Comparison of ENCODE assay signal across 1 cellular context in genomic region chr17:50803676-50804075, GRCh38.
TF ChIP-seq lines count a peak whose summit lies in the region.

No MANE protein-coding gene starts in this region.

TF ChIP-seq in HCT116, 20 proteins besides CTCF, POLR2A, EP300 and RAD21 (continued from another document):
- TF ChIP-seq TCF7L2 (IDR thresholded peaks at IDR 0.05; ENCODE audit: borderline replicate concordance, extremely low read depth, insufficient read depth, insufficient read length) (no peak), ELF1 (IDR thresholded peaks at IDR 0.05; ENCODE audit: borderline replicate concordance, low read depth) (no peak), ATF3 (IDR thresholded peaks at IDR 0.05) (no peak), POLR2AphosphoS5 (IDR thresholded peaks at IDR 0.05; ENCODE audit: low read depth, low read length) (no peak)
TF ChIP-seq in HCT116: peak in this region for 0.
